ENCODE assay signal across 20 cellular contexts in genomic region chr10:22557321-22557720, GRCh38.
DNase-seq lines count a peak whose midpoint lies in the region; ATAC-seq, FAIRE-seq and TF ChIP-seq lines count a peak whose summit lies in the region.
"Had no signal": no experiment of that assay in that cellular context is flagged by ENCODE, and none has a peak within 500 bp of the region (broad histone marks: within the 10 kb centered on the region; RNA-seq: fewer than 3 reads in every experiment).

No MANE protein-coding gene starts in this region.

- CTCF ChIA-PET in HEK293 (lab: Yijun Ruan, JAX) = no interaction called here

- H3K14ac ChIP-seq in mesenchymal stem cell (ENCODE audit: low read length in 2 of 2) = no peak overlapping the region

- H2AFZ ChIP-seq in mesenchymal stem cell (ENCODE audit: low read depth, low read length) = no peak overlapping the region

- H3K27ac ChIP-seq in HEK293 (ENCODE audit: extremely low read depth, low read depth, low read length) (no peak overlapping the region), mesenchymal stem cell (ENCODE audit: low read length, poor library complexity, severe bottlenecking) (no peak overlapping the region)
- H3K27ac ChIP-seq: KMS-11 had no signal

- H3K4ac ChIP-seq in mesenchymal stem cell (ENCODE audit: low read depth in 1 of 2, low read length in 2 of 2) = no peak overlapping the region

- POLR2A ChIA-PET in HEK293 (lab: Yijun Ruan, JAX) = no interaction called here

- H3K27me3 Mint-ChIP-seq in type B pancreatic cell = peaks cover 4% of the 10 kb centered on the region
- H3K27me3 Mint-ChIP-seq in stimulated activated naive CD8-positive, alpha-beta T cell treated with anti-CD3 and anti-CD28 coated beads, Interleukin-15, amount 100 ng/mL, for 72 hours = no peaks in the 10 kb centered on the region

- no peak for TF ChIP-seq CTCF in HEK293 (tag by site-specific recombination; IDR thresholded peaks at IDR 0.05)
- TF ChIP-seq CTCF in epithelial cell of esophagus (IDR thresholded peaks at IDR 0.05; ENCODE audit: insufficient read depth, low read depth, low read length, missing control alignments) = no peak
- no peak for TF ChIP-seq CTCF in type B pancreatic cell (conservative IDR thresholded peaks at IDR 0.05)

- no peak overlapping the region for H2BK120ac ChIP-seq in mesenchymal stem cell (ENCODE audit: low read depth, low read length)

- H2BK15ac ChIP-seq in mesenchymal stem cell (ENCODE audit: low read depth, poor library complexity, severe bottlenecking) = no peak overlapping the region

- no peak overlapping the region for H3K27ac Mint-ChIP-seq in type B pancreatic cell
- no peak overlapping the region for H3K27ac Mint-ChIP-seq in stimulated activated naive CD8-positive, alpha-beta T cell treated with anti-CD3 and anti-CD28 coated beads, Interleukin-15, amount 100 ng/mL, for 72 hours
- H3K27ac Mint-ChIP-seq: HFFc6 had no signal

- H3K27me3 ChIP-seq in mesenchymal stem cell (ENCODE audit: control insufficient read depth in 1 of 2, insufficient read depth in 1 of 2, low read length in 2 of 2) = no peaks in the 10 kb centered on the region

- H3K4me2 ChIP-seq in mesenchymal stem cell (ENCODE audit: low read length, poor library complexity, severe bottlenecking) = no peak overlapping the region
- H3K4me2 ChIP-seq: KMS-11 had no signal

- H3K4me1 Mint-ChIP-seq in type B pancreatic cell (ENCODE audit: unreplicated experiment) = peaks cover 45% of the 10 kb centered on the region
- peaks cover 7% of the 10 kb centered on the region for H3K4me1 Mint-ChIP-seq in stimulated activated naive CD8-positive, alpha-beta T cell treated with anti-CD3 and anti-CD28 coated beads, Interleukin-15, amount 100 ng/mL, for 72 hours

- no peak overlapping the region for H2AK5ac ChIP-seq in mesenchymal stem cell (ENCODE audit: low read length, severe bottlenecking)

- H4K8ac ChIP-seq in mesenchymal stem cell (ENCODE audit: low read length) = no peak overlapping the region

- no peak overlapping the region for H4K91ac ChIP-seq in mesenchymal stem cell (ENCODE audit: low read length)

- H3K18ac ChIP-seq in mesenchymal stem cell (ENCODE audit: low read depth in 1 of 2, low read length in 2 of 2) = no peak overlapping the region

- H3K4me1 ChIP-seq in HEK293 (ENCODE audit: control insufficient read depth, insufficient read depth, low read length) (peaks cover 21% of the 10 kb centered on the region), mesenchymal stem cell (ENCODE audit: control insufficient read depth, insufficient read depth, low read depth, low read length) (peaks cover 10% of the 10 kb centered on the region)

- H3K36me3 Mint-ChIP-seq in type B pancreatic cell = no peaks in the 10 kb centered on the region

- H3K9me3 ChIP-seq in HEK293 (ENCODE audit: control insufficient read depth, insufficient read depth, low read depth, low read length) (no peaks in the 10 kb centered on the region), mesenchymal stem cell (ENCODE audit: control insufficient read depth, low read length) (no peaks in the 10 kb centered on the region)

- peak; percentile 67 for FAIRE-seq in G401.6 (lab: Jason Lieb, UNC)
- FAIRE-seq: HepG2 had no signal

- no peak overlapping the region for H3K4me3 Mint-ChIP-seq in type B pancreatic cell
- no peak overlapping the region for H3K4me3 Mint-ChIP-seq in stimulated activated naive CD8-positive, alpha-beta T cell treated with anti-CD3 and anti-CD28 coated beads, Interleukin-15, amount 100 ng/mL, for 72 hours
- H3K4me3 Mint-ChIP-seq: HFFc6 had no signal

- H3K23ac ChIP-seq in mesenchymal stem cell (ENCODE audit: low read length in 2 of 2) = no peak overlapping the region

- WGBS in mesenchymal stem cell = 83% methylated on average over 1 of the region's 1 CpG

- H3K9me3 Mint-ChIP-seq in type B pancreatic cell = no peaks in the 10 kb centered on the region
- H3K9me3 Mint-ChIP-seq in stimulated activated naive CD8-positive, alpha-beta T cell treated with anti-CD3 and anti-CD28 coated beads, Interleukin-15, amount 100 ng/mL, for 72 hours = no peaks in the 10 kb centered on the region
- H3K9me3 Mint-ChIP-seq: HFFc6 had no signal

- no peak overlapping the region for H2BK12ac ChIP-seq in mesenchymal stem cell (ENCODE audit: low read length in 2 of 2)

- no peak overlapping the region for H3K9ac ChIP-seq in mesenchymal stem cell (ENCODE audit: low read length)
- H3K9ac ChIP-seq: KMS-11 had no signal

- no peaks in the 10 kb centered on the region for H3K36me3 ChIP-seq in HEK293 (ENCODE audit: control insufficient read depth in 2 of 2, insufficient read depth in 1 of 2, low read length in 2 of 2)
- H3K36me3 ChIP-seq in mesenchymal stem cell (ENCODE audit: control insufficient read depth in 1 of 2, insufficient read depth in 2 of 2, low read depth in 1 of 2, low read length in 2 of 2) = peaks cover 5 to 27% of the 10 kb centered on the region in 2 experiments

- DNase-seq in epithelial cell of esophagus (ENCODE audit: low read depth) = peak; percentile 8
- DNase-seq in mesenchymal stem cell = peak; percentile 17
- no peak for DNase-seq in type B pancreatic cell (ENCODE audit: extremely low spot score, unreplicated experiment)
- DNase-seq in stimulated activated naive CD8-positive, alpha-beta T cell treated with anti-CD3 and anti-CD28 coated beads, Interleukin-15, amount 100 ng/mL, for 72 hours = no peak
- DNase-seq in superior temporal gyrus (ENCODE audit: extremely low spot score) = no peak
- DNase-seq: C1 segment of cervical spinal cord, DND-41, GF-D8, GOT3, HFFc6, NCI-H1105, NCI-H1694, NCI-H2107, NCI-H526 treated with DMSO at 0.1 percent for 48 hours, SIG-M5 had no signal

- no peak overlapping the region for H3K4me3 ChIP-seq in HEK293 (ENCODE audit: low read depth, low read length)
- H3K4me3 ChIP-seq in epithelial cell of esophagus (ENCODE audit: low read length) = no peak overlapping the region
- no peak overlapping the region for H3K4me3 ChIP-seq in mesenchymal stem cell (ENCODE audit: insufficient read depth in 1 of 2, low read depth in 1 of 2, low read length in 2 of 2)

- ATAC-seq in stimulated activated naive CD8-positive, alpha-beta T cell treated with anti-CD3 and anti-CD28 coated beads, Interleukin-15, amount 100 ng/mL, for 72 hours = no peak
- ATAC-seq in HG02763 (IDR thresholded peaks at IDR 0.05; ENCODE audit: unreplicated experiment) = no peak
- ATAC-seq: HepG2 had no signal

- H2BK5ac ChIP-seq in mesenchymal stem cell (ENCODE audit: low read depth, low read length, poor library complexity, severe bottlenecking) = no peak overlapping the region

- H3K79me1 ChIP-seq in mesenchymal stem cell (replicated peaks; ENCODE audit: low read length, poor library complexity, severe bottlenecking) = peaks cover 13% of the 10 kb centered on the region

TF ChIP-seq in HEK293, 187 proteins besides CTCF, POLR2A, EP300 and RAD21:
- TF ChIP-seq PRDM6 (tag by site-specific recombination; IDR thresholded peaks at IDR 0.05) (peak; percentile 64; the same call in 1 of the 2 replicates), ZNF513 (tag by site-specific recombination; IDR thresholded peaks at IDR 0.05) (no peak), ZNF26 (tag by site-specific recombination; IDR thresholded peaks at IDR 0.05) (no peak)

Comparison
In these comparisons a context has a peak if more than half of its experiments do, and no peak if none do; other contexts are left out.
1. DNase-seq: peak in epithelial cell of esophagus (single experiment) and mesenchymal stem cell (single experiment); none in type B pancreatic cell (single experiment), stimulated activated naive CD8-positive, alpha-beta T cell treated with anti-CD3 and anti-CD28 coated beads, Interleukin-15, amount 100 ng/mL, for 72 hours (0 of 2) and superior temporal gyrus (single experiment).